29 cellular contexts compared by ENCODE assay signal in the genomic region with DNA sequence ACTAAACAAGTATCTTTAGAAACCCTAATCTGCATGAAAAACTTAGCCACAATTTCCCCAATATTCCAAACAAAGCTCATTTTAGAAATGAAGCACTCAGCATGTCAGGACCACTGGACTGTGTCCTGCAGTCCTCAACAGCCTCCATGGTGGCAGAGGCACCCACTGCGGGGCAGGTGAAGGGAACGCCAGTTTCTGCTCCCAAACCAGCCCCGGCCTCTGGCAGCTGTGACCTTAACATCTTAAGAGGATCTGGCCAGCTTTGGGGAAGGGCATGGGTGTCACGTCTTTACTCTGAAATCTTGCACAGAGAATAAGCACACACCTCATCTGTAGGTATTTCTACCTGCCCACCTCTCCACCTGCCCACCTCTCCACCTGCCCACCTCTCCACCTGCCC.
"Had no signal": no experiment of that assay in that cellular context is flagged by ENCODE, and none has a peak within 500 bp of the region (broad histone marks: within the 10 kb centered on the region; RNA-seq: fewer than 3 reads in every experiment).

No MANE protein-coding gene starts in this region.

- H3K4me3 ChIP-seq: esophagus squamous epithelium, gastroesophageal sphincter had no signal

- H3K9me3 Mint-ChIP-seq: activated CD8-positive, alpha-beta T cell treated with anti-CD3 and anti-CD28 coated beads for 36 hours; activated T-cell treated with anti-CD3 and anti-CD28 coated beads, Interleukin-2, amount 50 U/mL, for 4 hours; activated T-helper 17 cell treated with anti-CD3 and anti-CD28 coated beads, Interleukin-2, amount 50 U/mL, for 72 hours; central memory CD8-positive, alpha-beta T cell; T-helper 2 cell treated with Interferon-gamma antibody and Interleukin-4, amounts not matched to agents 5 μg/mL and 100 μg/mL, for 36 hours had no signal

- H3K4me1 Mint-ChIP-seq: activated T-helper 17 cell treated with anti-CD3 and anti-CD28 coated beads, Interleukin-2, amount 50 U/mL, for 72 hours; central memory CD8-positive, alpha-beta T cell had no signal

- H3K27ac Mint-ChIP-seq: activated CD8-positive, alpha-beta T cell treated with anti-CD3 and anti-CD28 coated beads for 36 hours; activated naive CD8-positive, alpha-beta T cell; activated T-helper 17 cell treated with anti-CD3 and anti-CD28 coated beads, Interleukin-2, amount 50 U/mL, for 72 hours; T-helper 17 cell; T-helper 2 cell treated with Interferon-gamma antibody and Interleukin-4, amounts not matched to agents 5 μg/mL and 100 μg/mL, for 36 hours had no signal

- H3K9me3 ChIP-seq: esophagus squamous epithelium, gastroesophageal sphincter had no signal

- H3K27me3 Mint-ChIP-seq: activated CD8-positive, alpha-beta T cell treated with anti-CD3 and anti-CD28 coated beads for 36 hours; central memory CD8-positive, alpha-beta T cell had no signal

- H3K36me3 ChIP-seq: brain microvascular endothelial cell, esophagus squamous epithelium, gastroesophageal sphincter had no signal

- DNase-seq: activated CD4-positive, alpha-beta T cell treated with anti-CD3 and anti-CD28 coated beads for 4 hours; activated CD4-positive, alpha-beta T cell treated with anti-CD3 and anti-CD28 coated beads, Interleukin-2, amount 50 U/mL, for 1 hour; activated CD4-positive, alpha-beta T cell treated with anti-CD3 and anti-CD28 coated beads, Interleukin-2, amount 50 U/mL, for 48 hours; activated CD4-positive, CD25-positive, alpha-beta regulatory T cell; activated CD4-positive, CD25-positive, alpha-beta regulatory T cell treated with anti-CD3 and anti-CD28 coated beads, Interleukin-2, amount 50 U/mL, for 72 hours; activated CD8-positive, alpha-beta memory T cell treated with anti-CD3 and anti-CD28 coated beads for 24 hours; activated CD8-positive, alpha-beta T cell treated with anti-CD3 and anti-CD28 coated beads for 36 hours; activated effector memory CD4-positive, alpha-beta T cell treated with Interleukin-2 at 50 U/mL for 16 hours; activated gamma-delta T cell treated with Interleukin-2 at 50 U/mL for 16 hours; activated naive CD4-positive, alpha-beta T cell treated with anti-CD3 and anti-CD28 coated beads, Interleukin-2, amount 50 U/mL, for 16 hours; activated naive CD4-positive, alpha-beta T cell treated with Interleukin-2 at 50 U/mL for 16 hours; activated T-cell treated with anti-CD3 and anti-CD28 coated beads, Interleukin-2, amount 50 U/mL, for 4 hours; amniotic stem cell; anterior cingulate cortex; brain microvascular endothelial cell; cortex of kidney; dermis blood vessel endothelial cell; effector CD8-positive, alpha-beta T cell; esophagus squamous epithelium; foreskin melanocyte; T-helper 1 cell; T-helper 17 cell; T1000 had no signal

- H3K36me3 Mint-ChIP-seq: activated naive CD8-positive, alpha-beta T cell had no signal

- H3K4me3 Mint-ChIP-seq: activated CD8-positive, alpha-beta T cell treated with anti-CD3 and anti-CD28 coated beads for 36 hours; activated naive CD8-positive, alpha-beta T cell; activated T-cell treated with anti-CD3 and anti-CD28 coated beads, Interleukin-2, amount 50 U/mL, for 4 hours; activated T-helper 17 cell treated with anti-CD3 and anti-CD28 coated beads, Interleukin-2, amount 50 U/mL, for 72 hours; central memory CD8-positive, alpha-beta T cell; T-helper 17 cell; T-helper 2 cell treated with Interferon-gamma antibody and Interleukin-4, amounts not matched to agents 5 μg/mL and 100 μg/mL, for 36 hours had no signal

- H3K27ac ChIP-seq: brain microvascular endothelial cell, epithelial cell of prostate, esophagus squamous epithelium, gastroesophageal sphincter had no signal

- ATAC-seq: activated CD8-positive, alpha-beta T cell treated with anti-CD3 and anti-CD28 coated beads for 36 hours; activated T-cell treated with anti-CD3 and anti-CD28 coated beads, Interleukin-2, amount 50 U/mL, for 4 hours; activated T-helper 17 cell treated with anti-CD3 and anti-CD28 coated beads, Interleukin-2, amount 50 U/mL, for 72 hours; gastroesophageal sphincter; T-helper 17 cell had no signal

- H3K27me3 ChIP-seq: brain microvascular endothelial cell, esophagus squamous epithelium had no signal
